Comparison of ENCODE assay signal across 12 cellular contexts in the genomic region with DNA sequence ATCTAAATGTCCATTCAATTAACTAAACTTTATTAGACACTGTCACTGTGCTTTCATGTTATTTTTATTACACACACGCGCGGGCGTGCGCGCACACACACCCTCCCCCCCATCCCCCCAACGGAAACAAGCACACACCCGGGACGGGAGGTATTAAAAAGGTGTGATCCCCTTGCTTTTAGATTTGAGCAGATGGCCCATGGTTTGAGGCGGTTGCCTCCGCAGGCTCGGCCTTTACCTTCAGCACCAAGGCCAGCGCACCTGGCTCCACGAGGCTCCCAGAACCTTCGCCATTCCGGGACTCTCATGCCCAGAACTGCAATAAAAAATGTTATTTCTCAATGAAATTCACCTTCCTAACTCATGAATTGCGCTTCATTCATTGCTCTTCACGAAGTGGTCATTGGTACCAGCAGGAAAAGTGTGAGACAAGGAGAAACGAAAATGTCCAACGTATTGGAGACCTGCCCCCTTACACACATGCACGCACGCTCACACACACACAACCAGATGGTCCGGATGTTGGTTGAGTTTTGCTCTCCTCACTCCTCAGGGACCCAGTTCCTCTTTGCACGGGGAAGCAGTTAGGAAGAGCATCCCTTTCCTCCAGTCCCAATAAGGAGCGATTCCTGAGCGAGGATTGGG. TPM values are rescaled to one million over a fixed set of nuclear protein-coding genes. Genes with fewer than 3 reads are reported as not detected.
A peak's percentile ranks its signal among the peaks of the same experiment; 100 is the strongest.
DNase-seq lines count a peak whose midpoint lies in the region; ATAC-seq, FAIRE-seq and TF ChIP-seq lines count a peak whose summit lies in the region.
"Had no signal": no experiment of that assay in that cellular context is flagged by ENCODE, and none has a peak within 500 bp of the region (broad histone marks: within the 10 kb centered on the region; RNA-seq: fewer than 3 reads in every experiment).

No MANE protein-coding gene starts in this region.

- H3K4me3 Mint-ChIP-seq in nephron (peak overlapping the region; percentile 5 to 38 (median 29)), CD14-positive monocyte (peak overlapping the region in 1 of 2 donors; percentile 60)
- H3K4me3 Mint-ChIP-seq: activated T-cell treated with anti-CD3 and anti-CD28 coated beads, Interleukin-2, amount 50 U/mL, for 24 hours; stimulated activated memory B cell treated with anti-CD40 and anti-IgM and Interleukin-4, amounts not matched to agents 10 μg/mL and 1 μg/mL and 100 μg/mL, for 72 hours; T-cell had no signal

- H4K20me1 ChIP-seq in endothelial cell of umbilical vein (replicated peaks; ENCODE audit: control insufficient read depth, extremely low read depth, insufficient read depth, low read length) = no peaks in the 10 kb centered on the region

- intact Hi-C loops in endothelial cell of umbilical vein (cut with micrococcal nuclease) (no loop called here), CD14-positive monocyte (cut with micrococcal nuclease) (no loop called here)

- no peaks in the 10 kb centered on the region for H3K36me3 ChIP-seq in endothelial cell of umbilical vein (ENCODE audit: control insufficient read depth in 2 of 2, extremely low read depth in 1 of 2, insufficient read depth in 2 of 2, low read length in 2 of 2)

- peaks cover 8% of the 10 kb centered on the region for H3K4me1 Mint-ChIP-seq in nephron
- no peaks in the 10 kb centered on the region for H3K4me1 Mint-ChIP-seq in CD14-positive monocyte

- H3K9me3 ChIP-seq in endothelial cell of umbilical vein (replicated peaks; ENCODE audit: control insufficient read depth, insufficient read depth, low read length) = no peaks in the 10 kb centered on the region

- no peak overlapping the region for H2AFZ ChIP-seq in endothelial cell of umbilical vein (ENCODE audit: low read depth, low read length)

- H3K4me1 ChIP-seq in endothelial cell of umbilical vein (ENCODE audit: control insufficient read depth, extremely low read depth, insufficient read depth, low read length) = no peaks in the 10 kb centered on the region

- no peak for TF ChIP-seq POLR2A in endothelial cell of umbilical vein (IDR thresholded peaks at IDR 0.05; ENCODE audit: low read depth, low read length)

- H3K4me2 ChIP-seq in endothelial cell of umbilical vein (ENCODE audit: insufficient read depth, low read length) = no peak overlapping the region

- H3K27ac ChIP-seq in endothelial cell of umbilical vein (ENCODE audit: insufficient read depth, low read depth, low read length) = no peak overlapping the region

- no peak for TF ChIP-seq CTCF in endothelial cell of umbilical vein (IDR thresholded peaks at IDR 0.05; ENCODE audit: extremely low read depth in 1 of 2, insufficient read depth in 1 of 2, low read depth in 1 of 2, low read length in 2 of 2)
- no peak for TF ChIP-seq CTCF in nephron (IDR thresholded peaks at IDR 0.05; ENCODE audit: unreplicated experiment in 3 of 3)
- no peak for TF ChIP-seq CTCF in CD14-positive monocyte (IDR thresholded peaks at IDR 0.05)

- H3K9me1 ChIP-seq in endothelial cell of umbilical vein (replicated peaks; ENCODE audit: control insufficient read depth, extremely low read depth, insufficient read depth, low read length) = no peaks in the 10 kb centered on the region

- H3K9ac ChIP-seq in endothelial cell of umbilical vein (replicated peaks; ENCODE audit: extremely low read depth, insufficient read depth, low read length) = no peak overlapping the region

- H3K36me3 Mint-ChIP-seq in nephron (ENCODE audit: low read depth) (peaks cover 4% of the 10 kb centered on the region), CD14-positive monocyte (no peaks in the 10 kb centered on the region)
- H3K36me3 Mint-ChIP-seq: stimulated activated memory B cell treated with anti-CD40 and anti-IgM and Interleukin-4, amounts not matched to agents 10 μg/mL and 1 μg/mL and 100 μg/mL, for 72 hours; T-cell had no signal

- H3K9me3 Mint-ChIP-seq in nephron = peaks cover 6% of the 10 kb centered on the region
- peaks cover 0 to 5% (median 0%) of the 10 kb centered on the region in 7 donors for H3K9me3 Mint-ChIP-seq in CD14-positive monocyte
- H3K9me3 Mint-ChIP-seq: activated T-cell treated with anti-CD3 and anti-CD28 coated beads, Interleukin-2, amount 50 U/mL, for 24 hours; stimulated activated memory B cell treated with anti-CD40 and anti-IgM and Interleukin-4, amounts not matched to agents 10 μg/mL and 1 μg/mL and 100 μg/mL, for 72 hours; T-cell had no signal

- no peak for FAIRE-seq in endothelial cell of umbilical vein (lab: Jason Lieb, UNC)

- H3K27ac Mint-ChIP-seq in nephron = no peak overlapping the region
- H3K27ac Mint-ChIP-seq in CD14-positive monocyte = no peak overlapping the region
- H3K27ac Mint-ChIP-seq: activated T-cell treated with anti-CD3 and anti-CD28 coated beads, Interleukin-2, amount 50 U/mL, for 24 hours; stimulated activated memory B cell treated with anti-CD40 and anti-IgM and Interleukin-4, amounts not matched to agents 10 μg/mL and 1 μg/mL and 100 μg/mL, for 72 hours had no signal

- BruUV-seq in endothelial cell of umbilical vein (replicated peaks; lab: Mats Ljungman, UMichigan) = no TSS peak

- H3K27me3 Mint-ChIP-seq in nephron (ENCODE audit: low read depth) (peaks cover 98% of the 10 kb centered on the region), CD14-positive monocyte (ENCODE audit: low read depth in 3 of 3) (peaks cover 58 to 83% (median 67%) of the 10 kb centered on the region in 3 donors)

- POLR2A ChIA-PET in endothelial cell of umbilical vein (lab: Charles Lee) = no interaction called here

- no peaks in the 10 kb centered on the region for H3K79me2 ChIP-seq in endothelial cell of umbilical vein (ENCODE audit: control insufficient read depth, insufficient read depth, low read length)

- no peak overlapping the region for H3K4me3 ChIP-seq in endothelial cell of umbilical vein (replicated peaks in 1 of 3; ENCODE audit: insufficient read depth in 1 of 3, low read depth in 1 of 3, low read length in 3 of 3)

- H3K27me3 ChIP-seq in endothelial cell of umbilical vein (ENCODE audit: control insufficient read depth in 2 of 2, insufficient read depth in 2 of 2, low read length in 2 of 2) = peaks cover 37 to 40% of the 10 kb centered on the region in 2 experiments

- dilution Hi-C loops in endothelial cell of umbilical vein (cut with MboI; ENCODE audit: extremely low pct_ligation_motif_present, low sequenced_read_pairs) = no loop called here

- peak; percentile 60 for DNase-seq in GM03348 (ENCODE audit: low spot score)
- peak; percentile 16 for DNase-seq in RKO (ENCODE audit: low spot score)
- DNase-seq in endothelial cell of umbilical vein (ENCODE audit: low read depth, low spot score) = peak; percentile 15
- DNase-seq in stimulated activated CD4-positive, alpha-beta T cell treated with anti-CD3 and anti-CD28 coated beads, Interleukin-12 subunit alpha, Interleukin-12 subunit beta, amount 100 ng/mL, for 4 hours = no peak
- DNase-seq in CD14-positive monocyte (ENCODE audit: low spot score) = no peak
- DNase-seq: activated T-cell treated with anti-CD3 and anti-CD28 coated beads, Interleukin-2, amount 50 U/mL, for 24 hours; NCI-H524 treated with DMSO at 0.1 percent for 48 hours; T-cell had no signal

- CTCF ChIA-PET in endothelial cell of umbilical vein (lab: Charles Lee) = no interaction called here

- no peak for ATAC-seq in GM18861 (IDR thresholded peaks at IDR 0.05; ENCODE audit: unreplicated experiment)
- ATAC-seq in GM18502 (IDR thresholded peaks at IDR 0.05; ENCODE audit: poor library complexity, unreplicated experiment) = no peak
- ATAC-seq: stimulated activated memory B cell treated with anti-CD40 and anti-IgM and Interleukin-4, amounts not matched to agents 10 μg/mL and 1 μg/mL and 100 μg/mL, for 72 hours; T-cell had no signal

TF ChIP-seq in endothelial cell of umbilical vein, 7 proteins besides CTCF, POLR2A, EP300 and RAD21:
- TF ChIP-seq GATA2 (IDR thresholded peaks at IDR 0.05; ENCODE audit: insufficient read depth, insufficient read length, low read depth, low read length) = no peak
- no peak for TF ChIP-seq FOS (IDR thresholded peaks at IDR 0.05; ENCODE audit: borderline replicate concordance, insufficient read depth, low read length)
- TF ChIP-seq MYC (IDR thresholded peaks at IDR 0.05; ENCODE audit: low read depth, low read length) = no peak
- TF ChIP-seq EZH2 (IDR thresholded peaks at IDR 0.05; ENCODE audit: borderline replicate concordance, low read depth, low read length, severe bottlenecking) = no peak
- TF ChIP-seq, protein P1, sequence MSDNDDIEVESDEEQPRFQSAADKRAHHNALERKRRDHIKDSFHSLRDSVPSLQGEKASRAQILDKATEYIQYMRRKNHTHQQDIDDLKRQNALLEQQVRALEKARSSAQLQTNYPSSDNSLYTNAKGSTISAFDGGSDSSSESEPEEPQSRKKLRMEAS (IDR thresholded peaks at IDR 0.05; ENCODE audit: insufficient read depth, insufficient read length) = no peak
- TF ChIP-seq POLR2AphosphoS5 (IDR thresholded peaks at IDR 0.05; ENCODE audit: insufficient read depth, low read depth, low read length) = no peak
- no peak for TF ChIP-seq JUN (IDR thresholded peaks at IDR 0.05; ENCODE audit: borderline replicate concordance, insufficient read depth, insufficient read length, low read depth)

RNA-seq across cellular contexts. Expression of a gene that starts 20.8 kb away (rescaled TPM):
- total RNA-seq in endothelial cell of umbilical vein = not detected in 2 replicates
- not detected in 2 replicates for polyA plus RNA-seq in endothelial cell of umbilical vein
- polyA plus RNA-seq in endothelial cell of umbilical vein (2011; cell fraction: cytosol; rRNA removed) = not detected in 2 replicates
- polyA plus RNA-seq in endothelial cell of umbilical vein (2011; cell fraction: nucleus; rRNA removed) = not detected in 2 replicates
- polyA plus RNA-seq in endothelial cell of umbilical vein (2012) = not detected in 2 replicates
- polyA minus RNA-seq in endothelial cell of umbilical vein = not detected in 2 replicates
- polyA minus RNA-seq in endothelial cell of umbilical vein (2011; cell fraction: cytosol; rRNA and poly(A)+ RNA removed) = not detected
- not detected in 2 replicates for polyA minus RNA-seq in endothelial cell of umbilical vein (2011; cell fraction: nucleus; rRNA and poly(A)+ RNA removed)
- polyA plus RNA-seq in CD14-positive monocyte = not detected
- total RNA-seq: T-cell had no signal

Comparison
In these comparisons a context has a peak if more than half of its experiments do, and no peak if none do; other contexts are left out.
1. DNase-seq: peak in GM03348 (single experiment), RKO (single experiment) and endothelial cell of umbilical vein (single experiment); none in stimulated activated CD4-positive, alpha-beta T cell treated with anti-CD3 and anti-CD28 coated beads, Interleukin-12 subunit alpha, Interleukin-12 subunit beta, amount 100 ng/mL, for 4 hours (single experiment) and CD14-positive monocyte (single experiment).